ENCODE assay signal across 19 cellular contexts in genomic region chr18:23856466-23857175, GRCh38.
A peak's percentile ranks its signal among the peaks of the same experiment; 100 is the strongest.
DNase-seq lines count a peak whose midpoint lies in the region; ATAC-seq and TF ChIP-seq lines count a peak whose summit lies in the region.
"Had no signal": no experiment of that assay in that cellular context is flagged by ENCODE, and none has a peak within 500 bp of the region (broad histone marks: within the 10 kb centered on the region; RNA-seq: fewer than 3 reads in every experiment).

No MANE protein-coding gene starts in this region.

- peak overlapping the region; percentile 66 for H3K27ac Mint-ChIP-seq in T-helper 17 cell
- H3K27ac Mint-ChIP-seq in stimulated activated naive CD8-positive, alpha-beta T cell treated with anti-CD3 and anti-CD28 coated beads, Interleukin-15, amount 100 ng/mL, for 72 hours, result no peak overlapping the region
- H3K27ac Mint-ChIP-seq: CD8-positive, alpha-beta T cell; T-helper 1 cell treated with Interleukin-12 subunit alpha and Interleukin-12 subunit beta and Interleukin-4 antibody, amounts not matched to agents 30 μg/mL and 1 μg/mL, for 36 hours had no signal

- H3K9me3 ChIP-seq in HEK293 (ENCODE audit: control insufficient read depth, insufficient read depth, low read depth, low read length), result no peaks in the 10 kb centered on the region
- H3K9me3 ChIP-seq in T-helper 17 cell (ENCODE audit: control insufficient read depth, low read length, poor library complexity, severe bottlenecking), result no peaks in the 10 kb centered on the region
- H3K9me3 ChIP-seq: pancreas, uterus had no signal

- H3K4me1 Mint-ChIP-seq in T-helper 17 cell, result peaks cover 24% of the 10 kb centered on the region
- H3K4me1 Mint-ChIP-seq in stimulated activated naive CD8-positive, alpha-beta T cell treated with anti-CD3 and anti-CD28 coated beads, Interleukin-15, amount 100 ng/mL, for 72 hours, result peaks cover 32% of the 10 kb centered on the region

- CTCF ChIA-PET in HEK293 (lab: Yijun Ruan, JAX), result interaction anchor here (0.6 kb wide), 1 partner anchor 161 kb away, joined by 4 read pairs; no protein-coding TSS in a partner anchor

- POLR2A ChIA-PET in HEK293 (lab: Yijun Ruan, JAX), result no interaction called here

- H3K4me1 ChIP-seq in HEK293 (ENCODE audit: control insufficient read depth, insufficient read depth, low read length), result no peaks in the 10 kb centered on the region
- H3K4me1 ChIP-seq: pancreas, uterus had no signal

- H3K9me3 Mint-ChIP-seq in stimulated activated naive CD8-positive, alpha-beta T cell treated with anti-CD3 and anti-CD28 coated beads, Interleukin-15, amount 100 ng/mL, for 72 hours, result peaks cover 6 to 9% of the 10 kb centered on the region in 2 donors
- H3K9me3 Mint-ChIP-seq: CD8-positive, alpha-beta T cell; T-helper 1 cell treated with Interleukin-12 subunit alpha and Interleukin-12 subunit beta and Interleukin-4 antibody, amounts not matched to agents 30 μg/mL and 1 μg/mL, for 36 hours had no signal

- H3K27ac ChIP-seq in HEK293 (ENCODE audit: extremely low read depth, low read depth, low read length), result no peak overlapping the region
- H3K27ac ChIP-seq: pancreas, uterus had no signal

- TF ChIP-seq CTCF in AG10803 (conservative IDR thresholded peaks at IDR 0.05; ENCODE audit: low read length) (no peak), HEK293 (tag by site-specific recombination; IDR thresholded peaks at IDR 0.05) (no peak)

- no peaks in the 10 kb centered on the region for H3K36me3 Mint-ChIP-seq in T-helper 17 cell (ENCODE audit: low read depth)
- H3K36me3 Mint-ChIP-seq: CD8-positive, alpha-beta T cell had no signal

- peak; percentile 6 for DNase-seq in AG10803 (ENCODE audit: low read depth)
- DNase-seq in T-helper 17 cell, result no peak
- peak; percentile 24 for DNase-seq in iris pigment epithelial cell (ENCODE audit: low read depth)
- no peak for DNase-seq in activated T-cell treated with anti-CD3 and anti-CD28 coated beads, Interleukin-2, amount 50 U/mL, for 1 hour
- DNase-seq in NCI-H226, result no peak
- DNase-seq in activated naive CD4-positive, alpha-beta T cell treated with Interleukin-2 at 50 U/mL for 16 hours, result no peak
- DNase-seq in stimulated activated naive CD8-positive, alpha-beta T cell treated with anti-CD3 and anti-CD28 coated beads, Interleukin-15, amount 100 ng/mL, for 72 hours, result no peak
- DNase-seq: activated CD4-positive, CD25-positive, alpha-beta regulatory T cell; activated CD8-positive, alpha-beta memory T cell treated with anti-CD3 and anti-CD28 coated beads for 24 hours; caudate nucleus; CD8-positive, alpha-beta T cell; effector CD8-positive, alpha-beta T cell; KBM-7; NCI-H1436; pancreas; SHP77; uterus had no signal

- H3K4me3 ChIP-seq in AG10803 (ENCODE audit: low read length), result no peak overlapping the region
- H3K4me3 ChIP-seq in HEK293 (ENCODE audit: low read depth, low read length), result no peak overlapping the region
- H3K4me3 ChIP-seq: pancreas, uterus had no signal

- H3K4me3 Mint-ChIP-seq in T-helper 17 cell, result no peak overlapping the region
- H3K4me3 Mint-ChIP-seq in stimulated activated naive CD8-positive, alpha-beta T cell treated with anti-CD3 and anti-CD28 coated beads, Interleukin-15, amount 100 ng/mL, for 72 hours, result no peak overlapping the region
- H3K4me3 Mint-ChIP-seq: CD8-positive, alpha-beta T cell; T-helper 1 cell treated with Interleukin-12 subunit alpha and Interleukin-12 subunit beta and Interleukin-4 antibody, amounts not matched to agents 30 μg/mL and 1 μg/mL, for 36 hours had no signal

- H3K36me3 ChIP-seq in HEK293 (ENCODE audit: control insufficient read depth in 2 of 2, insufficient read depth in 1 of 2, low read length in 2 of 2), result peaks cover 4 to 33% of the 10 kb centered on the region in 2 experiments; a peak in 2 of 3 replicates
- H3K36me3 ChIP-seq: pancreas, uterus had no signal

- no peaks in the 10 kb centered on the region for H3K27me3 Mint-ChIP-seq in T-helper 17 cell
- H3K27me3 Mint-ChIP-seq in stimulated activated naive CD8-positive, alpha-beta T cell treated with anti-CD3 and anti-CD28 coated beads, Interleukin-15, amount 100 ng/mL, for 72 hours, result no peaks in the 10 kb centered on the region

- no peak for ATAC-seq in T-helper 17 cell
- no peak for ATAC-seq in stimulated activated naive CD8-positive, alpha-beta T cell treated with anti-CD3 and anti-CD28 coated beads, Interleukin-15, amount 100 ng/mL, for 72 hours
- ATAC-seq: CD8-positive, alpha-beta T cell had no signal

TF ChIP-seq in HEK293, 187 proteins besides CTCF, POLR2A, EP300 and RAD21:
- TF ChIP-seq GLIS1 (tag by site-specific recombination; IDR thresholded peaks at IDR 0.05) (peak; percentile 67), ZNF621 (tag by site-specific recombination; IDR thresholded peaks at IDR 0.05) (no peak), SP7 (tag by site-specific recombination; IDR thresholded peaks at IDR 0.05) (no peak), IKZF3 (tag by site-specific recombination; IDR thresholded peaks at IDR 0.05) (no peak)

Comparison
In these comparisons a context has a peak if more than half of its experiments do, and no peak if none do; other contexts are left out.
1. DNase-seq: peak in AG10803 (single experiment) and iris pigment epithelial cell (single experiment); none in T-helper 17 cell (0 of 3), activated T-cell treated with anti-CD3 and anti-CD28 coated beads, Interleukin-2, amount 50 U/mL, for 1 hour (single experiment), NCI-H226 (single experiment), activated naive CD4-positive, alpha-beta T cell treated with Interleukin-2 at 50 U/mL for 16 hours (single experiment) and stimulated activated naive CD8-positive, alpha-beta T cell treated with anti-CD3 and anti-CD28 coated beads, Interleukin-15, amount 100 ng/mL, for 72 hours (0 of 2).